Comparison of ENCODE assay signal across 1 cellular context in genomic region chr1:175185918-175186317, GRCh38.
TF ChIP-seq lines count a peak whose summit lies in the region.

No MANE protein-coding gene starts in this region.

TF ChIP-seq in HepG2, 621 proteins besides CTCF, POLR2A, EP300 and RAD21:
- TF ChIP-seq ASH2L (IDR thresholded peaks at IDR 0.05; ENCODE audit: insufficient read length, low read depth, low read length) (no peak), KLF6 (CRISPR knock-in tag; IDR thresholded peaks at IDR 0.05) (no peak), CEBPB (IDR thresholded peaks at IDR 0.05; ENCODE audit: borderline replicate concordance, low read depth, low read length) (peak; percentile 64; the same call in 1 of the 2 replicates), CCAR2 (optimal IDR thresholded peaks at IDR 0.05; ENCODE audit: low read depth, low read length) (no peak), ZNF550 (CRISPR knock-in tag; IDR thresholded peaks at IDR 0.05; ENCODE audit: borderline replicate concordance) (no peak), ZNF768 (CRISPR knock-in tag; IDR thresholded peaks at IDR 0.05) (no peak), ZNF580 (CRISPR knock-in tag; IDR thresholded peaks at IDR 0.05; ENCODE audit: borderline replicate concordance, low read depth) (no peak)
TF ChIP-seq in HepG2: peak in this region for 1.
